In the genomic region with DNA sequence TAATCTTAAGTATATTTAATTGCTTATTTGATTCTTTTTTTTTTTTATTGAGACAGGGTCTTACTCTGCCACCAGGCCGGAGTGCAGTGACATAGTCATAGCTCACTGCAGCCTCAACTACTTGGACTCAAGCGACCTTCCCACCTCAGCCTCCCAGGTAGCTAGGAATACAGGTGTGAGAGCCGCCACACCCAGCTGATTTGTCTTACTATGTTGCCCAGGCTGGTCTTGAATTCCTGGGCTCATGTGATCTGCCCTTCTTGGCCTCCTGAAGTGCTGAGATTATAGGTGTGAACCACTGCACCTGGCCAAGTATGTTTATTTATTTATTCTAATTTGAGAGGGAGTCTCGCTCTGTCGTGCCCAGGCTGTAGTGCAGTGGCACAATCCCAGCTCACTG, we compare ENCODE assay signal across 21 cellular contexts. TPM values are rescaled to one million over a fixed set of nuclear protein-coding genes. Genes with fewer than 3 reads are reported as not detected.
DNase-seq lines count a peak whose midpoint lies in the region; ATAC-seq, FAIRE-seq and TF ChIP-seq lines count a peak whose summit lies in the region.
"Had no signal": no experiment of that assay in that cellular context is flagged by ENCODE, and none has a peak within 500 bp of the region (broad histone marks: within the 10 kb centered on the region; RNA-seq: fewer than 3 reads in every experiment).

No MANE protein-coding gene starts in this region.

- TF ChIP-seq RAD21 in HCT116 (IDR thresholded peaks at IDR 0.05; ENCODE audit: low read depth) = no peak

- TF ChIP-seq CTCF in HCT116 (IDR thresholded peaks at IDR 0.05 in 2 of 3, conservative IDR thresholded peaks at IDR 0.05 in 1 of 3; ENCODE audit: borderline replicate concordance in 1 of 3, insufficient read depth in 1 of 3, low read depth in 2 of 3, low read length in 2 of 3) (no peak), bronchial epithelial cell (IDR thresholded peaks at IDR 0.05; ENCODE audit: insufficient read depth, low read length, severe bottlenecking) (no peak), hepatocyte (IDR thresholded peaks at IDR 0.05; ENCODE audit: poor library complexity) (no peak)

- peak overlapping the region; percentile 34 for H3K4me2 ChIP-seq in HCT116 (ENCODE audit: low read length)
- H3K4me2 ChIP-seq in hepatocyte = no peak overlapping the region
- H3K4me2 ChIP-seq: A549 had no signal

- no peak for FAIRE-seq in bronchial epithelial cell (lab: Jason Lieb, UNC)
- FAIRE-seq: A549, HTR-8/SVneo had no signal

- POLR2A ChIA-PET in HCT116 (lab: Charles Lee) = interaction anchor here (1.0 kb wide), 1 partner anchor 13 kb away, joined by 4 read pairs; no protein-coding TSS in a partner anchor

- RAD21 ChIA-PET in HCT116 (lab: Charles Lee; ENCODE audit: low non-redundant PET in 1 of 2, low total read pairs in 2 of 2, uncharacterized antibody in 2 of 2, unreplicated experiment in 2 of 2) = no interaction called here

- H3K27ac Mint-ChIP-seq in T-helper 1 cell treated with Interleukin-12 subunit alpha and Interleukin-12 subunit beta and Interleukin-4 antibody, amounts not matched to agents 30 μg/mL and 1 μg/mL, for 36 hours = peak overlapping the region; percentile 43
- peak overlapping the region in 1 of 2 donors; percentile 81 for H3K27ac Mint-ChIP-seq in natural killer cell treated with Interleukin-12 subunit alpha and Interleukin-12 subunit beta and Interleukin-15 and Interleukin-18, amount 100 ng/mL, for 72 hours

- H2AFZ ChIP-seq in HCT116 (ENCODE audit: low read depth, low read length, poor library complexity, severe bottlenecking) (no peak overlapping the region), hepatocyte (no peak overlapping the region)

- no peaks in the 10 kb centered on the region for H3K27me3 Mint-ChIP-seq in T-helper 1 cell treated with Interleukin-12 subunit alpha and Interleukin-12 subunit beta and Interleukin-4 antibody, amounts not matched to agents 30 μg/mL and 1 μg/mL, for 36 hours (ENCODE audit: low read depth)
- no peaks in the 10 kb centered on the region for H3K27me3 Mint-ChIP-seq in natural killer cell treated with Interleukin-12 subunit alpha and Interleukin-12 subunit beta and Interleukin-15 and Interleukin-18, amount 100 ng/mL, for 72 hours
- H3K27me3 Mint-ChIP-seq: progenitor cell of endocrine pancreas had no signal

- CTCF ChIA-PET in HCT116 (lab: Charles Lee) = interaction anchor here (1.5 kb wide), 1 partner anchor 8 kb away, joined by 3 read pairs; no protein-coding TSS in a partner anchor

- no peaks in the 10 kb centered on the region for H3K27me3 ChIP-seq in HCT116 (ENCODE audit: insufficient read depth, low read length)
- no peaks in the 10 kb centered on the region for H3K27me3 ChIP-seq in bronchial epithelial cell (ENCODE audit: control insufficient read depth, insufficient read depth, low read length)
- H3K27me3 ChIP-seq in aorta (ENCODE audit: control insufficient read depth in 1 of 2, insufficient read depth in 2 of 2, low read length in 1 of 2) = no peaks in the 10 kb centered on the region
- H3K27me3 ChIP-seq in hepatocyte = no peaks in the 10 kb centered on the region
- H3K27me3 ChIP-seq: SJSA1 had no signal

- intact Hi-C loops in HCT116 (cut with micrococcal nuclease) = no loop called here
- intact Hi-C loops in aorta (cut with DNase I) = no loop called here

- peaks cover 61 to 81% of the 10 kb centered on the region in 2 experiments for H3K4me1 ChIP-seq in HCT116 (ENCODE audit: control insufficient read depth in 1 of 2, insufficient read depth in 2 of 2, low read length in 2 of 2)
- peaks cover 0 to 2% of the 10 kb centered on the region in 2 donors for H3K4me1 ChIP-seq in aorta (ENCODE audit: control insufficient read depth in 1 of 2, insufficient read depth in 2 of 2, low read length in 2 of 2)
- H3K4me1 ChIP-seq in hepatocyte (ENCODE audit: insufficient read depth) = no peaks in the 10 kb centered on the region
- H3K4me1 ChIP-seq: A549 had no signal

- H3K9me2 ChIP-seq in HCT116 (ENCODE audit: insufficient read depth) = no peaks in the 10 kb centered on the region
- H3K9me2 ChIP-seq in hepatocyte (replicated peaks; ENCODE audit: insufficient read depth) = no peaks in the 10 kb centered on the region

- no peak for TF ChIP-seq POLR2A in HCT116 (IDR thresholded peaks at IDR 0.05; ENCODE audit: borderline replicate concordance, extremely low read depth, insufficient read depth, insufficient read length)

- H3K4me3 Mint-ChIP-seq in T-helper 1 cell treated with Interleukin-12 subunit alpha and Interleukin-12 subunit beta and Interleukin-4 antibody, amounts not matched to agents 30 μg/mL and 1 μg/mL, for 36 hours = no peak overlapping the region
- H3K4me3 Mint-ChIP-seq in natural killer cell treated with Interleukin-12 subunit alpha and Interleukin-12 subunit beta and Interleukin-15 and Interleukin-18, amount 100 ng/mL, for 72 hours = peak overlapping the region; percentile 79
- H3K4me3 Mint-ChIP-seq: nephron had no signal

- DNase-seq in T-helper 1 cell (no peak), HCT116 (ENCODE audit: low read depth, low spot score) (no peak), bronchial epithelial cell (ENCODE audit: low read depth) (peak; percentile 30), aorta (no peak), hepatocyte (ENCODE audit: low spot score) (no peak)
- no peak for DNase-seq in natural killer cell treated with Interleukin-12 subunit alpha and Interleukin-12 subunit beta and Interleukin-15 and Interleukin-18, amount 100 ng/mL, for 72 hours (ENCODE audit: low spot score)
- DNase-seq: activated CD4-positive, alpha-beta T cell treated with anti-CD3 and anti-CD28 coated beads for 1 hour; activated T-cell treated with anti-CD3 and anti-CD28 coated beads, Interleukin-2, amount 50 U/mL, for 1 hour; amygdala; central memory CD4-positive, alpha-beta T cell; head of caudate nucleus; NCI-H1417 treated with DMSO at 0.1 percent for 48 hours; NCI-H2171 treated with DMSO at 0.1 percent for 48 hours; stimulated activated CD4-positive, alpha-beta T cell treated with anti-CD3 and anti-CD28 coated beads, Interleukin-4, amount 100 ng/mL, for 4 hours had no signal

- peaks cover 0 to 5% of the 10 kb centered on the region in 2 experiments; a peak in 1 of 4 replicates for H3K36me3 ChIP-seq in HCT116 (ENCODE audit: control insufficient read depth in 1 of 2, insufficient read depth in 2 of 2, low read length in 2 of 2)
- H3K36me3 ChIP-seq in bronchial epithelial cell (ENCODE audit: control insufficient read depth, insufficient read depth, low read length) = peaks cover 4% of the 10 kb centered on the region
- H3K36me3 ChIP-seq in aorta (ENCODE audit: control insufficient read depth in 1 of 2, insufficient read depth in 2 of 2, low read length in 1 of 2) = no peaks in the 10 kb centered on the region
- no peaks in the 10 kb centered on the region for H3K36me3 ChIP-seq in hepatocyte (replicated peaks; ENCODE audit: insufficient read depth, low read depth)

- H4K20me1 ChIP-seq in HCT116 (ENCODE audit: insufficient read depth) = no peaks in the 10 kb centered on the region
- H4K20me1 ChIP-seq in hepatocyte (ENCODE audit: insufficient read depth, poor library complexity, severe bottlenecking) = peaks cover 12% of the 10 kb centered on the region

- ATAC-seq in HCT116 (peak; percentile 54), HG03520 (IDR thresholded peaks at IDR 0.05; ENCODE audit: unreplicated experiment) (no peak), aorta (ENCODE audit: low FRiP score) (no peak)
- ATAC-seq in natural killer cell treated with Interleukin-12 subunit alpha and Interleukin-12 subunit beta and Interleukin-15 and Interleukin-18, amount 100 ng/mL, for 72 hours = no peak
- ATAC-seq: A549 had no signal

- H3K9me3 ChIP-seq in HCT116 (ENCODE audit: control insufficient read depth in 1 of 2, insufficient read depth in 1 of 2, low read depth in 1 of 2, low read length in 2 of 2) = no peaks in the 10 kb centered on the region
- H3K9me3 ChIP-seq in aorta (ENCODE audit: control insufficient read depth, low read length) = no peaks in the 10 kb centered on the region
- no peaks in the 10 kb centered on the region for H3K9me3 ChIP-seq in hepatocyte (ENCODE audit: low read depth)
- H3K9me3 ChIP-seq: A549, SJSA1 had no signal

- BruUV-seq in HCT116 (replicated peaks; lab: Mats Ljungman, UMichigan) = no TSS peak

- H3K79me2 ChIP-seq in HCT116 (ENCODE audit: insufficient read depth, low read length) = peaks cover 99% of the 10 kb centered on the region
- peaks cover 85% of the 10 kb centered on the region for H3K79me2 ChIP-seq in hepatocyte

- H3K4me3 ChIP-seq in HCT116 (replicated peaks in 1 of 2; ENCODE audit: low read depth in 1 of 2, low read length in 2 of 2) = no peak overlapping the region
- no peak overlapping the region for H3K4me3 ChIP-seq in bronchial epithelial cell (ENCODE audit: low read depth, low read length)
- H3K4me3 ChIP-seq in aorta (ENCODE audit: low read length in 2 of 2) = no peak overlapping the region
- H3K4me3 ChIP-seq in hepatocyte = no peak overlapping the region
- H3K4me3 ChIP-seq: A549, SJSA1 had no signal

- H3K36me3 Mint-ChIP-seq in T-helper 1 cell treated with Interleukin-12 subunit alpha and Interleukin-12 subunit beta and Interleukin-4 antibody, amounts not matched to agents 30 μg/mL and 1 μg/mL, for 36 hours (ENCODE audit: low read depth) = peaks cover 26% of the 10 kb centered on the region
- peaks cover 7% of the 10 kb centered on the region for H3K36me3 Mint-ChIP-seq in natural killer cell treated with Interleukin-12 subunit alpha and Interleukin-12 subunit beta and Interleukin-15 and Interleukin-18, amount 100 ng/mL, for 72 hours

- WGBS in aorta, 2 donors = 90 to 92% methylated on average over 5 of the region's 5 CpGs
- 94% methylated on average over 5 of the region's 5 CpGs for WGBS in hepatocyte (ENCODE audit: low lambda C conversion rate, missing lambda C conversion rate)

- peak overlapping the region; percentile 6; the same call in 1 of the 2 replicates for H3K9ac ChIP-seq in HCT116 (ENCODE audit: low read length)

- H3K27ac ChIP-seq in HCT116 (ENCODE audit: low read depth, low read length) (0 out of 2 replicates have a peak overlapping the region, but pooled peaks have one; percentile 6), aorta (ENCODE audit: low read depth in 1 of 2, low read length in 2 of 2) (no peak overlapping the region), hepatocyte (no peak overlapping the region)
- H3K27ac ChIP-seq: A549, SJSA1 had no signal

- peaks cover 44% of the 10 kb centered on the region for H3K4me1 Mint-ChIP-seq in T-helper 1 cell treated with Interleukin-12 subunit alpha and Interleukin-12 subunit beta and Interleukin-4 antibody, amounts not matched to agents 30 μg/mL and 1 μg/mL, for 36 hours (ENCODE audit: low read depth)
- H3K4me1 Mint-ChIP-seq in natural killer cell treated with Interleukin-12 subunit alpha and Interleukin-12 subunit beta and Interleukin-15 and Interleukin-18, amount 100 ng/mL, for 72 hours (ENCODE audit: low read depth in 2 of 2) = peaks cover 47 to 50% of the 10 kb centered on the region in 2 donors

- H3K9me3 Mint-ChIP-seq in T-helper 1 cell treated with Interleukin-12 subunit alpha and Interleukin-12 subunit beta and Interleukin-4 antibody, amounts not matched to agents 30 μg/mL and 1 μg/mL, for 36 hours = no peaks in the 10 kb centered on the region
- H3K9me3 Mint-ChIP-seq in natural killer cell treated with Interleukin-12 subunit alpha and Interleukin-12 subunit beta and Interleukin-15 and Interleukin-18, amount 100 ng/mL, for 72 hours = no peaks in the 10 kb centered on the region
- H3K9me3 Mint-ChIP-seq: nephron had no signal

RNA-seq across cellular contexts. Expression of gene PTPN1, which starts 38.2 kb away (rescaled TPM):
- total RNA-seq in HCT116 (2021; ENCODE audit: unreplicated experiment) (47.5 TPM), bronchial epithelial cell (18.4 and 29.6 TPM in 2 replicates), aorta (10 to 100 TPM; 31.2 to 51.6 TPM), hepatocyte (28.3 and 32.1 TPM in 2 replicates)
- polyA plus RNA-seq in HCT116 (2012) = 28.6 and 33.0 TPM in 2 replicates
- total RNA-seq in natural killer cell treated with Interleukin-12 subunit alpha and Interleukin-12 subunit beta and Interleukin-15 and Interleukin-18, amount 100 ng/mL, for 72 hours = 100 to 1,000 TPM in 1 of 2 donors, 10 to 100 TPM in 1; 74.3 to 105 TPM
- polyA plus RNA-seq in aorta (10 to 100 TPM; 17.7 to 19.8 TPM), hepatocyte (22.0 and 30.8 TPM in 2 replicates)
